2 cellular contexts compared by ENCODE assay signal in genomic region chr6:63236398-63236817, GRCh38.
TF ChIP-seq lines count a peak whose summit lies in the region.

No MANE protein-coding gene starts in this region.

TF ChIP-seq in H1, 55 proteins besides CTCF, POLR2A, EP300 and RAD21:
- TF ChIP-seq TAF7 (optimal IDR thresholded peaks at IDR 0.05; ENCODE audit: borderline replicate concordance, low read depth, low read length) = no peak
- TF ChIP-seq USF2 (IDR thresholded peaks at IDR 0.05; ENCODE audit: low read length) = no peak
- TF ChIP-seq KDM5A (IDR thresholded peaks at IDR 0.05; ENCODE audit: low read length) = no peak
- TF ChIP-seq EGR1 (IDR thresholded peaks at IDR 0.05; ENCODE audit: borderline replicate concordance, low read depth, low read length) = no peak
- no peak for TF ChIP-seq SP4 (IDR thresholded peaks at IDR 0.05; ENCODE audit: low read length)
- no peak for TF ChIP-seq JUND (IDR thresholded peaks at IDR 0.05; ENCODE audit: low read length)
- peak; percentile 65; the same call in 1 of the 2 replicates for TF ChIP-seq SP1 (IDR thresholded peaks at IDR 0.05; ENCODE audit: low read depth, low read length)
- TF ChIP-seq FOSL1 (IDR thresholded peaks at IDR 0.05; ENCODE audit: insufficient read depth, low read depth, low read length) = no peak
TF ChIP-seq in H1: peak in this region for 1.

TF ChIP-seq in HepG2, 621 proteins besides CTCF, POLR2A, EP300 and RAD21:
- no peak for TF ChIP-seq ZNF737 (CRISPR knock-in tag; IDR thresholded peaks at IDR 0.05; ENCODE audit: borderline replicate concordance)
- no peak for TF ChIP-seq ZBTB3 (CRISPR knock-in tag; IDR thresholded peaks at IDR 0.05; ENCODE audit: borderline replicate concordance, low read depth)
- TF ChIP-seq TRIM22 (IDR thresholded peaks at IDR 0.05) = no peak
- no peak for TF ChIP-seq TBL1XR1 (IDR thresholded peaks at IDR 0.05; ENCODE audit: borderline replicate concordance, low read length, partially characterized antibody)
- no peak for TF ChIP-seq FOXJ3 (CRISPR knock-in tag; IDR thresholded peaks at IDR 0.05; ENCODE audit: borderline replicate concordance)
- TF ChIP-seq ZNF672 (CRISPR knock-in tag; IDR thresholded peaks at IDR 0.05) = no peak
- TF ChIP-seq MIER3 (CRISPR knock-in tag; IDR thresholded peaks at IDR 0.05; ENCODE audit: borderline replicate concordance) = no peak
- no peak for TF ChIP-seq HMGXB4 (CRISPR knock-in tag; IDR thresholded peaks at IDR 0.05; ENCODE audit: borderline replicate concordance in 1 of 2, low read depth in 1 of 2)
- TF ChIP-seq KMT2B (CRISPR knock-in tag; IDR thresholded peaks at IDR 0.05) = no peak
- no peak for TF ChIP-seq ADNP (CRISPR knock-in tag; IDR thresholded peaks at IDR 0.05)
- no peak for TF ChIP-seq ZNF30 (CRISPR knock-in tag; IDR thresholded peaks at IDR 0.05)
- TF ChIP-seq PRDM4 (CRISPR knock-in tag; IDR thresholded peaks at IDR 0.05; ENCODE audit: borderline replicate concordance) = no peak
